In genomic region chr22:49480340-49480739, GRCh38 we compare ENCODE assay signal across 18 cellular contexts.
"Had no signal": no experiment of that assay in that cellular context is flagged by ENCODE, and none has a peak within 500 bp of the region (broad histone marks: within the 10 kb centered on the region; RNA-seq: fewer than 3 reads in every experiment).

No MANE protein-coding gene starts in this region.

- H3K27me3 Mint-ChIP-seq: stimulated activated memory B cell treated with anti-CD40 and anti-IgM and Interleukin-4, amounts not matched to agents 10 μg/mL and 1 μg/mL and 100 μg/mL, for 72 hours had no signal

- H3K4me1 Mint-ChIP-seq: stimulated activated memory B cell treated with anti-CD40 and anti-IgM and Interleukin-4, amounts not matched to agents 10 μg/mL and 1 μg/mL and 100 μg/mL, for 72 hours had no signal

- H3K4me3 ChIP-seq: colonic mucosa, heart right ventricle, spleen, testis, tibial nerve had no signal

- H3K4me1 ChIP-seq: colonic mucosa, tibial nerve had no signal

- H3K36me3 Mint-ChIP-seq: mesothelial cell of epicardium, natural killer cell had no signal

- H3K4me3 Mint-ChIP-seq: natural killer cell; stimulated activated memory B cell treated with anti-CD40 and anti-IgM and Interleukin-4, amounts not matched to agents 10 μg/mL and 1 μg/mL and 100 μg/mL, for 72 hours; stimulated activated naive CD8-positive, alpha-beta T cell treated with anti-CD3 and anti-CD28 coated beads, Interleukin-15, Interleukin-2, amounts not matched to agents 100 ng/mL and 50 ng/mL, for 24 hours had no signal

- H3K27me3 ChIP-seq: testis had no signal

- H3K36me3 ChIP-seq: colonic mucosa, heart right ventricle, neutrophil, spleen, tibial nerve had no signal

- H3K27ac Mint-ChIP-seq: mesothelial cell of epicardium; natural killer cell; stimulated activated memory B cell treated with anti-CD40 and anti-IgM and Interleukin-4, amounts not matched to agents 10 μg/mL and 1 μg/mL and 100 μg/mL, for 72 hours; stimulated activated naive CD8-positive, alpha-beta T cell treated with anti-CD3 and anti-CD28 coated beads, Interleukin-15, Interleukin-2, amounts not matched to agents 100 ng/mL and 50 ng/mL, for 24 hours had no signal

- H3K9me3 ChIP-seq: colonic mucosa, neutrophil, testis, tibial nerve had no signal

- DNase-seq: colonic mucosa; dermis blood vessel endothelial cell; effector CD4-positive, alpha-beta T cell; heart right ventricle; hypothalamus; islet precursor cell; mammary epithelial cell; natural killer cell; spleen; stimulated activated CD4-positive, alpha-beta T cell treated with anti-CD3 and anti-CD28 coated beads, Interleukin-15, amount 100 ng/mL, for 24 hours; stimulated activated CD4-positive, alpha-beta T cell treated with anti-CD3 and anti-CD28 coated beads, Interleukin-1b, Interleukin-23, amount 100 ng/mL, for 48 hours; stimulated activated CD4-positive, alpha-beta T cell treated with anti-CD3 and anti-CD28 coated beads, Interleukin-4, amount 100 ng/mL, for 24 hours; testis had no signal

- H3K27ac ChIP-seq: colonic mucosa, heart right ventricle, neutrophil, testis, tibial nerve had no signal
